16 cellular contexts compared by ENCODE assay signal in the genomic region with DNA sequence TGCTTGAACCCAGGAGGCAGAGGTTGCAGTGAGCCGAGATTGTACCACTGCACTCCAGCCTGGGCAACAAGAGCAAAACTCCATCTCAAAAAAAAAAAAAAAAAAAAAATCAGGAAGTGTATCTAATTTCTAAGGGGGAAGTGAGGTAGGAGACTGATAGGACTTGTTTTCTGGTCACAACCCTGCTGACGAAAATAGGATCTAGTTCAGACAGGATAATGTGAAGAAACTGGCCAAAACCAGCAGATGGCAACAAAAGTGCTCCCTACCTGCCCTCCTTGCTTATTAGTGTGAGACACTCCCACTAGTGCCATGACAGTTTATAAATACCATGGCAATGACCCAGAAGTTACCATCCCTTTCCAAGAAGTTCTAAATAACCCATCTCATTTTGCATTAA. TPM values are rescaled to one million over a fixed set of nuclear protein-coding genes. Genes with fewer than 3 reads are reported as not detected.
DNase-seq lines count a peak whose midpoint lies in the region; ATAC-seq and TF ChIP-seq lines count a peak whose summit lies in the region.
"Had no signal": no experiment of that assay in that cellular context is flagged by ENCODE, and none has a peak within 500 bp of the region (broad histone marks: within the 10 kb centered on the region; RNA-seq: fewer than 3 reads in every experiment).

No MANE protein-coding gene starts in this region.

- no peaks in the 10 kb centered on the region for H3K36me3 ChIP-seq in prostate gland
- H3K36me3 ChIP-seq: WERI-Rb-1 had no signal

- DNase-seq in ELR (ENCODE audit: low read depth) = peak; percentile 26
- peak; percentile 27 for DNase-seq in M059J (ENCODE audit: low read depth)
- peak; percentile 23 for DNase-seq in RPMI8226
- peak; percentile 37 to 58 for DNase-seq in foreskin keratinocyte
- DNase-seq in prostate gland (ENCODE audit: low spot score) = no peak
- DNase-seq in NCI-H146 treated with DMSO at 0.1 percent for 48 hours (lab: John Stamatoyannopoulos, UW; ENCODE audit: unreplicated experiment) = no peak
- no peak for DNase-seq in HuH-7 (ENCODE audit: low spot score)
- DNase-seq: activated CD8-positive, alpha-beta memory T cell treated with anti-CD3 and anti-CD28 coated beads for 24 hours; cerebellar nuclear complex; natural killer cell; NCI-H1930; stimulated activated CD4-positive, alpha-beta T cell treated with anti-CD3 and anti-CD28 coated beads, Interleukin-15, amount 100 ng/mL, for 24 hours; WERI-Rb-1 had no signal

- intact Hi-C loops in prostate gland (cut with DNase I) = no loop called here

- H3K4me1 ChIP-seq in foreskin keratinocyte = no peaks in the 10 kb centered on the region
- no peaks in the 10 kb centered on the region for H3K4me1 ChIP-seq in prostate gland (replicated peaks)

- no peak for TF ChIP-seq POLR2A in prostate gland (IDR thresholded peaks at IDR 0.05)

- ATAC-seq in foreskin keratinocyte (no peak), HG03521 (IDR thresholded peaks at IDR 0.05; ENCODE audit: unreplicated experiment) (no peak)
- ATAC-seq: natural killer cell, SK-N-SH treated with all-trans-retinoic acid at 6 μM for 48 hours had no signal

- no peak overlapping the region for H3K27ac ChIP-seq in foreskin keratinocyte
- no peak overlapping the region for H3K27ac ChIP-seq in prostate gland
- H3K27ac ChIP-seq: KMS-11, WERI-Rb-1 had no signal

- H3K9me3 ChIP-seq in prostate gland = no peaks in the 10 kb centered on the region

- H3K27me3 ChIP-seq in foreskin keratinocyte (peaks cover 25% of the 10 kb centered on the region), prostate gland (replicated peaks; ENCODE audit: insufficient read depth) (no peaks in the 10 kb centered on the region)

- WGBS in prostate gland = 58% methylated on average over 2 of the region's 2 CpGs

- H3K4me3 ChIP-seq in prostate gland = no peak overlapping the region

- TF ChIP-seq CTCF in foreskin keratinocyte (conservative IDR thresholded peaks at IDR 0.05) = peak; percentile 40
- no peak for TF ChIP-seq CTCF in prostate gland (IDR thresholded peaks at IDR 0.05)

RNA-seq across cellular contexts. Expression of a gene that starts 36.0 kb away (rescaled TPM):
- 23.0 and 32.2 TPM in 2 replicates for total RNA-seq in M059J (2014; rRNA removed; shearing (Covaris generic))
- total RNA-seq in foreskin keratinocyte = 43.0 and 45.6 TPM in 2 replicates
- polyA plus RNA-seq in foreskin keratinocyte = 14.1 and 17.9 TPM in 2 replicates
- total RNA-seq in prostate gland = 10 to 100 TPM; 16.9 to 26.4 TPM

Comparison
In these comparisons a context has a peak if more than half of its experiments do, and no peak if none do; other contexts are left out.
1. DNase-seq: peak in ELR (single experiment), M059J (single experiment), RPMI8226 (single experiment) and foreskin keratinocyte (2 of 2); none in prostate gland (single experiment), NCI-H146 treated with DMSO at 0.1 percent for 48 hours (single experiment) and HuH-7 (single experiment).